1 cellular context compared by ENCODE assay signal in the genomic region with DNA sequence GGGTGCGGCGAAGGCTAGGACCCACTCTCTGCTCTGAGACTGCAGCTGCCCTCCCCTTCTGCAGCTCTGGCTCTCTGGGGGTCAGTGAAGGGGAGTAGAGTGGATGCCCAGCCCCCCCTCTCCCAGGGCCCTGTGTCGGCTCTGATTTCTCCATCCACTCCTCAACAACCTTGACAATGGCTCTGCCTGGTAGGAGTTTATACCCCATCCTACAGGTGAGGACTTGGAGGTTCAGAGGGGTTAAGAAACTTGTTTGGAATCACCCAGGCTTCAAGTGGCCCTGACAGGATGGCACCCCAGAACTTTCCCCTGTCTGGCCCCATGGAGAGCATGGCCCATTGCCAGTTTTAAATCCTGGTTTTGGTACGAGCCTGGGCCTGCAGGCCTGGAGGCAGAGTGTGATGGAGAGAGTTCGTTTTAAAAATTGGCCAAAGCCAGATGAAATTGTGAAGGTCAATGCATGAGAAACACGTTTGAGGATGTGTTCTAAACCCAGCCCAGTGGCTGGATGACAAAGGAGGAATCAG.
TF ChIP-seq lines count a peak whose summit lies in the region.

No MANE protein-coding gene starts in this region.

TF ChIP-seq in IMR-90, 13 proteins besides CTCF, POLR2A, EP300 and RAD21 (continued from another document):
- TF ChIP-seq RCOR1 (IDR thresholded peaks at IDR 0.05; ENCODE audit: insufficient replicate concordance, low read length) (no peak), SMC3 (IDR thresholded peaks at IDR 0.05; ENCODE audit: low read depth, low read length) (no peak), CHD1 (IDR thresholded peaks at IDR 0.05; ENCODE audit: low read depth, low read length) (no peak), MAFK (IDR thresholded peaks at IDR 0.05; ENCODE audit: low read depth, low read length) (no peak), FOS (IDR thresholded peaks at IDR 0.05; ENCODE audit: low read depth, low read length) (no peak), BHLHE40 (IDR thresholded peaks at IDR 0.05; ENCODE audit: low read depth, low read length) (no peak), RFX5 (IDR thresholded peaks at IDR 0.05; ENCODE audit: low read depth, low read length) (no peak)
- TF ChIP-seq, protein P1, sequence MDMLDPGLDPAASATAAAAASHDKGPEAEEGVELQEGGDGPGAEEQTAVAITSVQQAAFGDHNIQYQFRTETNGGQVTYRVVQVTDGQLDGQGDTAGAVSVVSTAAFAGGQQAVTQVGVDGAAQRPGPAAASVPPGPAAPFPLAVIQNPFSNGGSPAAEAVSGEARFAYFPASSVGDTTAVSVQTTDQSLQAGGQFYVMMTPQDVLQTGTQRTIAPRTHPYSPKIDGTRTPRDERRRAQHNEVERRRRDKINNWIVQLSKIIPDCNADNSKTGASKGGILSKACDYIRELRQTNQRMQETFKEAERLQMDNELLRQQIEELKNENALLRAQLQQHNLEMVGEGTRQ (IDR thresholded peaks at IDR 0.05; ENCODE audit: low read depth, low read length) = no peak
